In genomic region chr12:95608252-95609033, GRCh38 we compare ENCODE assay signal across 10 cellular contexts. TPM values are rescaled to one million over a fixed set of nuclear protein-coding genes. Genes with fewer than 3 reads are reported as not detected.
DNase-seq lines count a peak whose midpoint lies in the region; ATAC-seq and TF ChIP-seq lines count a peak whose summit lies in the region.
"Had no signal": no experiment of that assay in that cellular context is flagged by ENCODE, and none has a peak within 500 bp of the region (broad histone marks: within the 10 kb centered on the region; RNA-seq: fewer than 3 reads in every experiment).

No MANE protein-coding gene starts in this region.

- TF ChIP-seq CTCF in AG04450 (IDR thresholded peaks at IDR 0.05; ENCODE audit: low read depth, low read length) (no peak), coronary artery (IDR thresholded peaks at IDR 0.05) (no peak), left lung (IDR thresholded peaks at IDR 0.05) (no peak)

- H3K4me3 ChIP-seq in AG04450 (ENCODE audit: low read depth, low read length) (no peak overlapping the region), coronary artery (no peak overlapping the region), left lung (no peak overlapping the region)
- H3K4me3 ChIP-seq: K562 had no signal

- H3K9me3 ChIP-seq in AG04450 (ENCODE audit: control insufficient read depth, insufficient read depth, low read length) (no peaks in the 10 kb centered on the region), left lung (no peaks in the 10 kb centered on the region)

- H3K27ac ChIP-seq in AG04450 (ENCODE audit: low read depth, low read length): peak overlapping the region; percentile 12
- peak overlapping the region; percentile 52 to 75 for H3K27ac ChIP-seq in coronary artery
- H3K27ac ChIP-seq in left lung: peak overlapping the region; percentile 33 to 51
- H3K27ac ChIP-seq: C4-2B had no signal

- POLR2A ChIA-PET in AG04450 (lab: Yijun Ruan, JAX): no interaction called here

- no peak for DNase-seq in AG04450 (ENCODE audit: low read depth, low spot score)
- DNase-seq in NCI-H1105 treated with DMSO at 0.1 percent for 48 hours (lab: John Stamatoyannopoulos, UW): peak; percentile 42
- no peak for DNase-seq in coronary artery (ENCODE audit: low spot score)
- peak in 1 of 2 donors; percentile 74 for DNase-seq in left lung
- DNase-seq in NCI-H524 treated with DMSO at 0.1 percent for 48 hours (lab: John Stamatoyannopoulos, UW): no peak
- DNase-seq in SW480 (ENCODE audit: low spot score): no peak

- no peaks in the 10 kb centered on the region for H3K4me1 ChIP-seq in left lung

- CTCF ChIA-PET in AG04450 (lab: Charles Lee): interaction anchor here (0.8 to 1.0 kb wide), 3 partner anchors 15 to 20 kb away, joined by 3 to 5 read pairs (median 3); no protein-coding TSS in a partner anchor

- ATAC-seq in left lung: peak; percentile 88
- no peak for ATAC-seq in HG02938 (IDR thresholded peaks at IDR 0.05; ENCODE audit: unreplicated experiment)
- no peak for ATAC-seq in HG03097 (IDR thresholded peaks at IDR 0.05; ENCODE audit: low FRiP score, unreplicated experiment)
- ATAC-seq: K562 had no signal

- intact Hi-C loops in left lung (cut with DNase I): no loop called here

- H3K27me3 ChIP-seq in AG04450 (ENCODE audit: control insufficient read depth, insufficient read depth, low read length): no peaks in the 10 kb centered on the region
- H3K27me3 ChIP-seq in left lung: peaks cover 0 to 5% of the 10 kb centered on the region in 2 donors

- no peaks in the 10 kb centered on the region for H3K36me3 ChIP-seq in left lung

RNA-seq across cellular contexts. Expression of gene USP44, which starts 57.2 kb away (rescaled TPM):
- polyA plus RNA-seq in AG04450 (2011; rRNA removed): 53.9 and 62.0 TPM in 2 replicates
- 61.0 and 88.7 TPM in 2 replicates for polyA minus RNA-seq in AG04450 (2011; rRNA and poly(A)+ RNA removed)
- 10 to 100 TPM; 11.3 to 13.4 TPM for total RNA-seq in left lung

Comparison
In these comparisons a context has a peak if more than half of its experiments do, and no peak if none do; other contexts are left out.
1. H3K27ac ChIP-seq: peak in every context shown above with its lines; median percentile 64 in coronary artery; 42 in left lung; 12 in AG04450.